In the genomic region with DNA sequence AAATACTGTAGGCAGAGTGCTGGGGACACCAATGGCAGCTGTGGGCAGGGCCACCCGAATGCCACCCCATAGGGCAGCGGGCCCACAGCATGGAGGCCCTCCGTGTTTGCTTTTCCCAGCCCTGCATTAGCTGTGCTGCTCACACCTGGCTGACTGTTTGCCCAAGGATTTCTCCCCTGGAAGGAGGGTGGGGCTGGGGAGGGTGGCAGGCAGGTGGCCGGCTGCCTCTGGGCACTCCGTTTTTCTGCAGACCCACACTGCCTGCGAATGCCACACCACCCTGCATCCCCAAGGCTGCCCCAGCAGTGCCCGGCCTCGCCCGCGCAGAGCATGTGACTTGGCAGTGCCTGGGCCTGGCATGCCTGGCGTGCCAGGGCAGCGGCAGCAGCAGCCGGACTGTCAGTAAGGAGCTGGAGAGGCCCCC, we compare ENCODE assay signal across 9 cellular contexts. TPM values are rescaled to one million over a fixed set of nuclear protein-coding genes. Genes with fewer than 3 reads are reported as not detected.
A peak's percentile ranks its signal among the peaks of the same experiment; 100 is the strongest.
DNase-seq lines count a peak whose midpoint lies in the region; ATAC-seq and TF ChIP-seq lines count a peak whose summit lies in the region.
"Had no signal": no experiment of that assay in that cellular context is flagged by ENCODE, and none has a peak within 500 bp of the region (broad histone marks: within the 10 kb centered on the region; RNA-seq: fewer than 3 reads in every experiment).

No MANE protein-coding gene starts in this region.

- H3K27me3 ChIP-seq in RWPE2 (ENCODE audit: insufficient read depth, poor library complexity, severe bottlenecking) (no peaks in the 10 kb centered on the region), left ventricle myocardium inferior (ENCODE audit: low read depth) (no peaks in the 10 kb centered on the region), GM23248 (replicated peaks; ENCODE audit: insufficient read depth) (no peaks in the 10 kb centered on the region)

- no peaks in the 10 kb centered on the region for H3F3A ChIP-seq in GM23248 (ENCODE audit: insufficient read depth)

- H4K20me1 ChIP-seq in GM23248 (ENCODE audit: insufficient read depth) = no peaks in the 10 kb centered on the region

- H3K4me2 ChIP-seq in GM23248 (ENCODE audit: unreplicated experiment) = no peak overlapping the region

- H3K4me3 ChIP-seq in RWPE2 (ENCODE audit: severe bottlenecking) (no peak overlapping the region), left ventricle myocardium inferior (peak overlapping the region; percentile 10), GM23248 (no peak overlapping the region)

- 82 to 88% methylated on average over 11 to 13 of the region's 13 CpGs for WGBS in GM23248 (ENCODE audit: low coverage in 1 of 2, low lambda C conversion rate in 2 of 2, missing lambda C conversion rate in 2 of 2), 2 experiments

- H3K9ac ChIP-seq in GM23248 = no peak overlapping the region

- H3K36me3 ChIP-seq in RWPE2 (ENCODE audit: low read depth) (no peaks in the 10 kb centered on the region), left ventricle myocardium inferior (no peaks in the 10 kb centered on the region), GM23248 (ENCODE audit: low read depth) (no peaks in the 10 kb centered on the region)

- ATAC-seq in RWPE2 (ENCODE audit: low read depth) (peak; percentile 52), HG02938 (IDR thresholded peaks at IDR 0.05; ENCODE audit: unreplicated experiment) (no peak)

- no peak for TF ChIP-seq CTCF in RWPE2 (IDR thresholded peaks at IDR 0.05; ENCODE audit: poor library complexity, severe bottlenecking)
- TF ChIP-seq CTCF in left ventricle myocardium inferior (IDR thresholded peaks at IDR 0.05; ENCODE audit: borderline replicate concordance) = no peak

- H2AFZ ChIP-seq in GM23248 = no peak overlapping the region

- no peaks in the 10 kb centered on the region for H3K9me3 ChIP-seq in RWPE2 (ENCODE audit: severe bottlenecking)
- no peaks in the 10 kb centered on the region for H3K9me3 ChIP-seq in left ventricle myocardium inferior (replicated peaks)
- no peaks in the 10 kb centered on the region for H3K9me3 ChIP-seq in GM23248 (ENCODE audit: low read depth)

- intact Hi-C loops in left ventricle myocardium inferior (cut with micrococcal nuclease) = no loop called here

- H3K79me2 ChIP-seq in GM23248 (ENCODE audit: insufficient read depth) = no peaks in the 10 kb centered on the region

- H3K27ac ChIP-seq in RWPE2 (ENCODE audit: poor library complexity, severe bottlenecking) = peak overlapping the region; percentile 61
- H3K27ac ChIP-seq in left ventricle myocardium inferior (replicated peaks) = peak overlapping the region; percentile 92
- no peak overlapping the region for H3K27ac ChIP-seq in substantia nigra (ENCODE audit: low read depth, low read length, poor library complexity, severe bottlenecking)
- H3K27ac ChIP-seq in GM23248 = no peak overlapping the region

- DNase-seq in NCI-H1105 treated with DMSO at 0.1 percent for 48 hours (lab: John Stamatoyannopoulos, UW) (peak; percentile 74), RWPE2 (ENCODE audit: low spot score) (no peak), left ventricle myocardium inferior (peak; percentile 64), substantia nigra (lab: John Stamatoyannopoulos, UW) (peak in 33 of 49 donors; percentile 12 to 76 (median 44)), GM23248 (no peak), cerebellar cortex (ENCODE audit: low spot score) (no peak), GM19240 (ENCODE audit: insufficient read length, low spot score) (no peak)
- DNase-seq: cortex of kidney had no signal

- in situ Hi-C loops in GM23248 (cut with MboI) = no loop called here

- H3K4me1 ChIP-seq in RWPE2 (ENCODE audit: insufficient read depth, poor library complexity, severe bottlenecking) (peaks cover 52% of the 10 kb centered on the region), left ventricle myocardium inferior (peaks cover 68% of the 10 kb centered on the region), GM23248 (ENCODE audit: insufficient read depth) (peaks cover 20% of the 10 kb centered on the region)

- H3K9me2 ChIP-seq in GM23248 (ENCODE audit: insufficient read depth) = no peaks in the 10 kb centered on the region

RNA-seq across cellular contexts. Expression of gene DAGLA, which starts 19.6 kb away (rescaled TPM):
- total RNA-seq in left ventricle myocardium inferior = 3.2 TPM
- 1.3 and 2.3 TPM in 2 replicates for total RNA-seq in GM23248 (2014; rRNA removed; shearing (Covaris generic))
- polyA plus RNA-seq in GM23248 (2016; fragmentation: Nextera tagmentation; extraction: Ambion mirVana) = 1.3 and 1.4 TPM in 2 replicates

RNA-seq across cellular contexts. Expression of gene MYRF, which starts 52.7 kb away (rescaled TPM):
- 0.14 TPM for total RNA-seq in left ventricle myocardium inferior
- not detected in 2 replicates for total RNA-seq in GM23248 (2014; rRNA removed; shearing (Covaris generic))
- polyA plus RNA-seq in GM23248 (2016; fragmentation: Nextera tagmentation; extraction: Ambion mirVana) = 0.05 and 0.16 TPM in 2 replicates

Comparison
In these comparisons a context has a peak if more than half of its experiments do, and no peak if none do; other contexts are left out.
1. DNase-seq: peak in NCI-H1105 treated with DMSO at 0.1 percent for 48 hours (single experiment), left ventricle myocardium inferior (single experiment) and substantia nigra (33 of 49); none in RWPE2 (single experiment), GM23248 (single experiment), cerebellar cortex (single experiment) and GM19240 (single experiment).
2. H3K27ac ChIP-seq: peak in RWPE2 (single experiment) and left ventricle myocardium inferior (single experiment); none in substantia nigra (single experiment) and GM23248 (single experiment).